ENCODE assay signal across 1 cellular context in genomic region chr1:9827558-9828185, GRCh38.
TF ChIP-seq lines count a peak whose summit lies in the region.

No MANE protein-coding gene starts in this region.

TF ChIP-seq in GM23338, 12 proteins besides CTCF, POLR2A, EP300 and RAD21 (continued from another document):
- TF ChIP-seq ZNF462 (CRISPR knock-in tag; IDR thresholded peaks at IDR 0.05): no peak
- no peak for TF ChIP-seq REST (IDR thresholded peaks at IDR 0.05; ENCODE audit: unreplicated experiment)
- TF ChIP-seq ZNF331 (CRISPR knock-in tag; IDR thresholded peaks at IDR 0.05; ENCODE audit: low read depth): no peak
- TF ChIP-seq, protein P1, sequence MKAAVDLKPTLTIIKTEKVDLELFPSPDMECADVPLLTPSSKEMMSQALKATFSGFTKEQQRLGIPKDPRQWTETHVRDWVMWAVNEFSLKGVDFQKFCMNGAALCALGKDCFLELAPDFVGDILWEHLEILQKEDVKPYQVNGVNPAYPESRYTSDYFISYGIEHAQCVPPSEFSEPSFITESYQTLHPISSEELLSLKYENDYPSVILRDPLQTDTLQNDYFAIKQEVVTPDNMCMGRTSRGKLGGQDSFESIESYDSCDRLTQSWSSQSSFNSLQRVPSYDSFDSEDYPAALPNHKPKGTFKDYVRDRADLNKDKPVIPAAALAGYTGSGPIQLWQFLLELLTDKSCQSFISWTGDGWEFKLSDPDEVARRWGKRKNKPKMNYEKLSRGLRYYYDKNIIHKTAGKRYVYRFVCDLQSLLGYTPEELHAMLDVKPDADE (IDR thresholded peaks at IDR 0.05): no peak
- no peak for TF ChIP-seq EZH2phosphoT487 (IDR thresholded peaks at IDR 0.05; ENCODE audit: unreplicated experiment)
- TF ChIP-seq STAT1 (IDR thresholded peaks at IDR 0.05; ENCODE audit: unreplicated experiment): no peak
- no peak for TF ChIP-seq NANOG (IDR thresholded peaks at IDR 0.05; ENCODE audit: borderline replicate concordance)
- no peak for TF ChIP-seq JUNB (IDR thresholded peaks at IDR 0.05; ENCODE audit: unreplicated experiment)
